In genomic region chr11:26623076-26623666, GRCh38 we compare ENCODE assay signal across 17 cellular contexts.
DNase-seq lines count a peak whose midpoint lies in the region; ATAC-seq and TF ChIP-seq lines count a peak whose summit lies in the region.
"Had no signal": no experiment of that assay in that cellular context is flagged by ENCODE, and none has a peak within 500 bp of the region (broad histone marks: within the 10 kb centered on the region; RNA-seq: fewer than 3 reads in every experiment).

No MANE protein-coding gene starts in this region.

- no peak for TF ChIP-seq CTCF in brain microvascular endothelial cell (IDR thresholded peaks at IDR 0.05; ENCODE audit: low read depth, low read length, missing control alignments)

- no peaks in the 10 kb centered on the region for H3K27me3 ChIP-seq in brain microvascular endothelial cell (replicated peaks)
- H3K27me3 ChIP-seq: heart right ventricle had no signal

- no peak overlapping the region for H3K4me3 ChIP-seq in brain microvascular endothelial cell (ENCODE audit: low read depth, low read length)
- H3K4me3 ChIP-seq: heart right ventricle, SJSA1, smooth muscle cell, thoracic aorta had no signal

- ATAC-seq in GM21515 (IDR thresholded peaks at IDR 0.05; ENCODE audit: unreplicated experiment) (no peak), HG03521 (IDR thresholded peaks at IDR 0.05; ENCODE audit: unreplicated experiment) (no peak)
- no peak for ATAC-seq in stimulated activated naive CD8-positive, alpha-beta T cell treated with anti-CD3 and anti-CD28 coated beads, Interleukin-15, Interleukin-2, amounts not matched to agents 100 U/mL and 50 U/mL, for 24 hours
- ATAC-seq: heart right ventricle had no signal

- no peaks in the 10 kb centered on the region for H3K36me3 ChIP-seq in brain microvascular endothelial cell (replicated peaks)
- H3K36me3 ChIP-seq: heart right ventricle, SJSA1, thoracic aorta had no signal

- in situ Hi-C loops in brain microvascular endothelial cell (cut with HindIII; ENCODE audit: low pct_ligation_motif_present, low sequenced_read_pairs), result no loop called here

- peak; percentile 0 for DNase-seq in NCI-H446 treated with DMSO at 0.1 percent for 48 hours (lab: John Stamatoyannopoulos, UW)
- DNase-seq in NCI-H446 (lab: John Stamatoyannopoulos, UW), result no peak
- peak; percentile 14 for DNase-seq in HPDE6-E6E7 (ENCODE audit: extremely low spot score)
- peak; percentile 5 for DNase-seq in brain microvascular endothelial cell
- DNase-seq in DMS114 treated with DMSO at 0.1 percent for 48 hours (lab: John Stamatoyannopoulos, UW; ENCODE audit: unreplicated experiment), result no peak
- no peak for DNase-seq in stimulated activated naive CD8-positive, alpha-beta T cell treated with anti-CD3 and anti-CD28 coated beads, Interleukin-15, Interleukin-2, amounts not matched to agents 100 U/mL and 50 U/mL, for 24 hours
- DNase-seq: 8988T; activated T-cell treated with anti-CD3 and anti-CD28 coated beads, Interleukin-2, amount 50 U/mL, for 24 hours; amniotic stem cell; effector CD8-positive, alpha-beta T cell; heart right ventricle; NCI-H526 had no signal

- no peak overlapping the region for H3K27ac ChIP-seq in brain microvascular endothelial cell
- H3K27ac ChIP-seq: heart right ventricle, SJSA1, thoracic aorta had no signal

Comparison
In these comparisons a context has a peak if more than half of its experiments do, and no peak if none do; other contexts are left out.
1. DNase-seq: peak in NCI-H446 treated with DMSO at 0.1 percent for 48 hours (single experiment), HPDE6-E6E7 (single experiment) and brain microvascular endothelial cell (single experiment); none in NCI-H446 (0 of 2), DMS114 treated with DMSO at 0.1 percent for 48 hours (single experiment) and stimulated activated naive CD8-positive, alpha-beta T cell treated with anti-CD3 and anti-CD28 coated beads, Interleukin-15, Interleukin-2, amounts not matched to agents 100 U/mL and 50 U/mL, for 24 hours (single experiment).